Comparison of ENCODE assay signal across 8 cellular contexts in the genomic region with DNA sequence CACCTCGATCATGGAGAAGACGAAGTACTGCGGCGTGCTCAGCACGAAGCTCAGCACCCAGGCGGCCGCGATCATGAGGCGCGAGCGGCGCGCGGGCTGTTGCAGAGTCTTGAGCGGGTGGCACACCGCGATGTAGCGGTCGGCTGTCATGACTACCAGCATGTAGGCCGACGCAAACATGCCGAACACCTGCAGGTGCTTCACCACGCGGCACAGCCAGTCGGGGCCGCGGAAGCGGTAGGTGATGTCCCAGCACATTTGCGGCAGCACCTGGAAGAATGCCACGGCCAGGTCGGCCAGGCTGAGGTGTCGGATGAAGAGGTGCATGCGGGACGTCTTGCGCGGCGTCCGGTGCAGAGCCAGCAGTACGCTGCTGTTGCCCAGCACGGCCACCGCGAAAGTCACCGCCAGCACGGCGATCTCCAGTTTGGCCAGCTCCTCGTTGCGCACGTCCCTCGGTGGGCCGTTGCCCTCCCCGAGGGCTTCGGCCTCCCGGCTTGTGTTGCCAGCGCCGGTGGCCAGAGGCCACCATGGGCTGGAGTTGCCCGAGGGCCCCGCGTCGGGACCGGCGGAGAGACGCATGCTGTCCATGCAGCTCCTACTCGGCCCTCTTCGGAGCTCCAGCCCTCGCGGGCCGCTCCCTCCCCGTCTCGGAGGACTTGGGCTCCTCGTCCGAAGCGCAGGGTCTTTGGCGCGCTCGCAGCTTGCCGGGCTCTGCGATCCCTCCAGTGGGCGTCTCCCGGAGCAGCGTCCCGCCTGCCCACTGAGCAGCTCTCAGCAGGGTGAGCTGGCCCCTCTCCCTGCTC. TPM values are rescaled to one million over a fixed set of nuclear protein-coding genes. Genes with fewer than 3 reads are reported as not detected.
A peak's percentile ranks its signal among the peaks of the same experiment; 100 is the strongest.
DNase-seq lines count a peak whose midpoint lies in the region; ATAC-seq and TF ChIP-seq lines count a peak whose summit lies in the region.

No MANE protein-coding gene starts in this region.

- H3K36me3 ChIP-seq in duodenal mucosa (ENCODE audit: control insufficient read depth in 1 of 2, insufficient read depth in 2 of 2, low read length in 2 of 2) (no peaks in the 10 kb centered on the region), mesendoderm (ENCODE audit: control insufficient read depth, insufficient read depth, low read length) (no peaks in the 10 kb centered on the region), upper lobe of right lung (no peaks in the 10 kb centered on the region)
- no peaks in the 10 kb centered on the region for H3K36me3 ChIP-seq in CD8-positive, alpha-beta memory T cell (ENCODE audit: insufficient read depth, low read length)

- H3K27ac Mint-ChIP-seq in CD8-positive, alpha-beta memory T cell = no peak overlapping the region

- H3K9ac ChIP-seq in duodenal mucosa (ENCODE audit: low read depth in 1 of 2, low read length in 2 of 2) (no peak overlapping the region), mesendoderm (ENCODE audit: low read length) (peak overlapping the region; percentile 21)

- H3K9me3 ChIP-seq in duodenal mucosa (ENCODE audit: control insufficient read depth in 1 of 2, low read length in 2 of 2) (no peaks in the 10 kb centered on the region), upper lobe of right lung (no peaks in the 10 kb centered on the region)
- H3K9me3 ChIP-seq in CD8-positive, alpha-beta memory T cell (ENCODE audit: low read length) = no peaks in the 10 kb centered on the region

- no peak overlapping the region for H2BK5ac ChIP-seq in mesendoderm (ENCODE audit: low read length)

- peaks cover 9 to 19% of the 10 kb centered on the region in 2 donors for H3K4me1 ChIP-seq in duodenal mucosa (ENCODE audit: control insufficient read depth in 1 of 2, insufficient read depth in 2 of 2, low read length in 2 of 2)
- H3K4me1 ChIP-seq in mesendoderm (ENCODE audit: control insufficient read depth, low read depth, low read length) = peaks cover 2% of the 10 kb centered on the region
- peaks cover 17% of the 10 kb centered on the region for H3K4me1 ChIP-seq in upper lobe of right lung
- H3K4me1 ChIP-seq in CD8-positive, alpha-beta memory T cell (ENCODE audit: insufficient read depth, low read length) = no peaks in the 10 kb centered on the region

- H3K4ac ChIP-seq in mesendoderm (ENCODE audit: low read depth, low read length) = no peak overlapping the region

- no peaks in the 10 kb centered on the region for H3K36me3 Mint-ChIP-seq in CD8-positive, alpha-beta memory T cell

- no CpG with 5 or more reads among the region's 81 CpGs for WGBS in mesendoderm (ENCODE audit: extremely low coverage, insufficient coverage, low lambda C conversion rate)

- H3K4me3 Mint-ChIP-seq in CD8-positive, alpha-beta memory T cell = peak overlapping the region in 1 of 7 donors; percentile 45

- peaks cover 31 to 57% of the 10 kb centered on the region in 2 donors for H3K27me3 ChIP-seq in duodenal mucosa (ENCODE audit: control insufficient read depth in 1 of 2, insufficient read depth in 2 of 2, low read length in 2 of 2)
- H3K27me3 ChIP-seq in mesendoderm (ENCODE audit: insufficient read depth, low read length, poor library complexity) = peaks cover 17% of the 10 kb centered on the region
- H3K27me3 ChIP-seq in upper lobe of right lung = peaks cover 64% of the 10 kb centered on the region
- H3K27me3 ChIP-seq in CD8-positive, alpha-beta memory T cell (ENCODE audit: insufficient read depth, low read length, poor library complexity, severe bottlenecking) = peaks cover 5% of the 10 kb centered on the region

- H3K4me1 Mint-ChIP-seq in CD8-positive, alpha-beta memory T cell = peaks cover 1 to 15% (median 12%) of the 10 kb centered on the region in 3 donors

- no peak overlapping the region for H4K5ac ChIP-seq in mesendoderm (ENCODE audit: low read length)

- H3K4me3 ChIP-seq in duodenal mucosa (ENCODE audit: low read depth in 1 of 2, low read length in 2 of 2) (peak overlapping the region; percentile 60), mesendoderm (ENCODE audit: low read length) (peak overlapping the region; percentile 23), upper lobe of right lung (peak overlapping the region; percentile 23)
- no peak overlapping the region for H3K4me3 ChIP-seq in CD8-positive, alpha-beta memory T cell (ENCODE audit: low read length)

- peak; percentile 48 for ATAC-seq in upper lobe of right lung

- H2BK15ac ChIP-seq in mesendoderm (replicated peaks; ENCODE audit: low read depth) = no peak overlapping the region

- peak overlapping the region; percentile 72 for H3K56ac ChIP-seq in mesendoderm (ENCODE audit: low read length)

- peaks cover 22 to 66% of the 10 kb centered on the region in 2 donors for H3K27me3 Mint-ChIP-seq in CD8-positive, alpha-beta memory T cell

- no peak overlapping the region for H2BK120ac ChIP-seq in mesendoderm (ENCODE audit: low read depth, low read length)

- intact Hi-C loops in upper lobe of right lung (cut with DNase I) = no loop called here

- H3K4me2 ChIP-seq in mesendoderm (ENCODE audit: low read length) = peak overlapping the region; percentile 84

- CTCF ChIA-PET in CD8-positive, alpha-beta memory T cell (lab: Charles Lee) = no interaction called here

- H2AK5ac ChIP-seq in mesendoderm (ENCODE audit: low read length) = no peak overlapping the region

- no peak overlapping the region for H3K27ac ChIP-seq in duodenal mucosa (ENCODE audit: low read depth, low read length)
- no peak overlapping the region for H3K27ac ChIP-seq in mesendoderm (ENCODE audit: low read depth, low read length)
- no peak overlapping the region for H3K27ac ChIP-seq in upper lobe of right lung
- no peak overlapping the region for H3K27ac ChIP-seq in CD8-positive, alpha-beta memory T cell (ENCODE audit: low read depth, low read length)

- no peaks in the 10 kb centered on the region for H3K79me2 ChIP-seq in mesendoderm (ENCODE audit: control insufficient read depth, insufficient read depth, low read length)

- no peak for TF ChIP-seq CTCF in upper lobe of right lung (IDR thresholded peaks at IDR 0.05)

- H3K79me1 ChIP-seq in mesendoderm (ENCODE audit: low read length) = no peaks in the 10 kb centered on the region

- H3K23ac ChIP-seq in mesendoderm (ENCODE audit: low read length) = no peak overlapping the region

- H3K9me3 Mint-ChIP-seq in CD8-positive, alpha-beta memory T cell = peaks cover 0 to 11% (median 7%) of the 10 kb centered on the region in 5 donors

- DNase-seq in activated T-cell treated with anti-CD3 and anti-CD28 coated beads, Interleukin-2, amount 50 U/mL, for 48 hours = peak; percentile 24 to 33
- DNase-seq in activated T-cell treated with anti-CD3 and anti-CD28 coated beads, Interleukin-2, amount 50 U/mL, for 1 hour = no peak
- peak; percentile 79 for DNase-seq in mesendoderm
- DNase-seq in upper lobe of right lung = peak; percentile 64
- DNase-seq in CD8-positive, alpha-beta memory T cell = no peak
- no peak for DNase-seq in NCI-H1694 treated with DMSO at 0.1 percent for 48 hours (lab: John Stamatoyannopoulos, UW)
- no peak for DNase-seq in activated naive CD4-positive, alpha-beta T cell (lab: John Stamatoyannopoulos, UW)

- no peak overlapping the region for H3K18ac ChIP-seq in mesendoderm (ENCODE audit: low read length)

- POLR2A ChIA-PET in CD8-positive, alpha-beta memory T cell (lab: Charles Lee) = no interaction called here

- H4K8ac ChIP-seq in mesendoderm (ENCODE audit: low read depth, low read length) = no peak overlapping the region

RNA-seq across cellular contexts. Expression of gene AVPR1A, which starts 0.5 kb away (rescaled TPM):
- polyA plus RNA-seq in mesendoderm (2013, experiment 1 of 2) = 0.08 TPM
- polyA plus RNA-seq in mesendoderm (2013, experiment 2 of 2) = 0.20 TPM
- 1.7 TPM for total RNA-seq in upper lobe of right lung
- not detected for total RNA-seq in CD8-positive, alpha-beta memory T cell
- polyA plus RNA-seq in CD8-positive, alpha-beta memory T cell = not detected

Comparison
In these comparisons a context has a peak if more than half of its experiments do, and no peak if none do; other contexts are left out.
1. DNase-seq: peak in activated T-cell treated with anti-CD3 and anti-CD28 coated beads, Interleukin-2, amount 50 U/mL, for 48 hours (2 of 2), mesendoderm (single experiment) and upper lobe of right lung (single experiment); none in activated T-cell treated with anti-CD3 and anti-CD28 coated beads, Interleukin-2, amount 50 U/mL, for 1 hour (single experiment), CD8-positive, alpha-beta memory T cell (0 of 5), NCI-H1694 treated with DMSO at 0.1 percent for 48 hours (single experiment) and activated naive CD4-positive, alpha-beta T cell (0 of 4).